Comparison of ENCODE assay signal across 23 cellular contexts in the genomic region with DNA sequence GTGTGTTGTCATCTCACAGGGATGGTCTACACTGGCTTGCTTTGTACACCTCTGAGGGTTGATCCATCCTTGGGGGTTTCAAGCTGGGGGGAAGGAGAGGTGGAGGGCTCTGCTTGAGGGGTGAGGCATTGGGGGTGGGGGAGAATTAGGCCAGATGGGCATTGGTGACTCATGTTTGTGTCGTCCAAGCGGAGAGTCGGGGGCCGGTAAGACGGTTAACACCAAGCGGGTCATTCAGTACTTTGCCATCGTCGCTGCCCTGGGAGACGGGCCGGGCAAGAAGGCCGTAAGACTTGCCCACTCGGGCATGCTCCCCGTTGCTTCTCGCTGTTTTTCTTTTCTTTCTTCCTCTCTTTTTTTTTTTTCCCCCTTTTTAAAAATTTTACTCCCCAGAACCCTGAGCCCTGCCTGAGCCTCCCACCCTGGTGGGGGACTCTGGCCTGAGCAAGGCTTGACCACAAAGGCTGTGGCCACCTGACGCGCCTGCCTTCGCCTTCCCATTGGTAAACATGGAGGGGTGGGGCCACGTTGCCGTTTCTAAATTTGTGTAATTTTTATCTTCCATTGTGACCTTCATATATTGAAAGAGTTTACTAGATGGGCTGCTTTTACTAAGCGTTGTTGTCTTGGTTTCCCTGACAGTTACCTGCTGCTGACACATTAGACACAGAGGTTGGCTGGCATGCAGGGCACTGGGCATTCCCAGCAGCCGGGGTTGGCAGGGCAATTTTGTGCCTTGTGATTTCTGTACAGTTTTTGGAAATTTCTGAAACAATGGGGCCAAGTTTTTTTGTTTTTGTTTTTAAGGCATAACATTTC.
"Had no signal": no experiment of that assay in that cellular context is flagged by ENCODE, and none has a peak within 500 bp of the region (broad histone marks: within the 10 kb centered on the region; RNA-seq: fewer than 3 reads in every experiment).

No MANE protein-coding gene starts in this region.

- H3K4me1 ChIP-seq: ascending aorta, left lung, upper lobe of right lung had no signal

- H3K4me3 Mint-ChIP-seq: activated naive CD8-positive, alpha-beta T cell; activated T-cell treated with anti-CD3 and anti-CD28 coated beads, Interleukin-2, amount 50 U/mL, for 24 hours; effector memory CD8-positive, alpha-beta T cell; nephron progenitor cell had no signal

- H3K36me3 Mint-ChIP-seq: activated naive CD8-positive, alpha-beta T cell; WTC11 had no signal

- H3K27ac Mint-ChIP-seq: activated naive CD8-positive, alpha-beta T cell; activated T-cell treated with anti-CD3 and anti-CD28 coated beads, Interleukin-2, amount 50 U/mL, for 24 hours; activated T-helper 2 cell treated with anti-CD3 and anti-CD28 coated beads, Interferon-gamma antibody, Interleukin-2, Interleukin-4, amounts not matched to agents 10 μg/mL and 5 μg/mL and 100 μg/mL, durations not matched to agents 14 hours and 24 hours and 36 hours; nephron progenitor cell; WTC11 had no signal

- H3K27me3 ChIP-seq: adrenal gland, ascending aorta, colonic mucosa, thyroid gland had no signal

- H3K4me3 ChIP-seq: adrenal gland, ascending aorta, colonic mucosa, dorsolateral prefrontal cortex, esophagus muscularis mucosa, gastroesophageal sphincter, left lung, thyroid gland, upper lobe of right lung had no signal

- DNase-seq: activated naive CD4-positive, alpha-beta T cell; activated T-cell treated with anti-CD3 and anti-CD28 coated beads, Interleukin-2, amount 50 U/mL, for 24 hours; brain microvascular endothelial cell; central memory CD4-positive, alpha-beta T cell; colonic mucosa; dorsolateral prefrontal cortex; effector memory CD8-positive, alpha-beta T cell; nephron progenitor cell; nucleus accumbens; stimulated activated CD4-positive, alpha-beta T cell treated with anti-CD3 and anti-CD28 coated beads, Interleukin-12 subunit alpha, Interleukin-12 subunit beta, amount 100 ng/mL, for 4 hours; stimulated activated CD4-positive, alpha-beta T cell treated with anti-CD3 and anti-CD28 coated beads, Interleukin-4, amount 100 ng/mL, for 4 hours; stimulated activated naive CD8-positive, alpha-beta T cell treated with anti-CD3 and anti-CD28 coated beads, Interleukin-15, Interleukin-2, amounts not matched to agents 100 U/mL and 50 U/mL, for 24 hours; T-helper 9 cell; thyroid gland; upper lobe of right lung had no signal

- H3K36me3 ChIP-seq: adrenal gland, ascending aorta, brain microvascular endothelial cell, colonic mucosa, gastroesophageal sphincter, left lung, thyroid gland, upper lobe of right lung had no signal

- ATAC-seq: effector memory CD8-positive, alpha-beta T cell; gastroesophageal sphincter; left lung; stimulated activated naive CD8-positive, alpha-beta T cell treated with anti-CD3 and anti-CD28 coated beads, Interleukin-15, Interleukin-2, amounts not matched to agents 100 U/mL and 50 U/mL, for 24 hours; upper lobe of right lung; WTC11 had no signal

- H3K27ac ChIP-seq: adrenal gland, ascending aorta, brain microvascular endothelial cell, colonic mucosa, dorsolateral prefrontal cortex, esophagus muscularis mucosa, gastroesophageal sphincter, left lung, thyroid gland, upper lobe of right lung had no signal

- H3K9me3 ChIP-seq: adrenal gland, ascending aorta, colonic mucosa, esophagus muscularis mucosa, gastroesophageal sphincter, left lung, thyroid gland, upper lobe of right lung had no signal

- H3K9me3 Mint-ChIP-seq: activated T-cell treated with anti-CD3 and anti-CD28 coated beads, Interleukin-2, amount 50 U/mL, for 24 hours; activated T-helper 2 cell treated with anti-CD3 and anti-CD28 coated beads, Interferon-gamma antibody, Interleukin-2, Interleukin-4, amounts not matched to agents 10 μg/mL and 5 μg/mL and 100 μg/mL, durations not matched to agents 14 hours and 24 hours and 36 hours; effector memory CD8-positive, alpha-beta T cell; nephron progenitor cell; WTC11 had no signal
